17 cellular contexts compared by ENCODE assay signal in genomic region chr1:30378023-30378596, GRCh38.
DNase-seq lines count a peak whose midpoint lies in the region; ATAC-seq, FAIRE-seq and TF ChIP-seq lines count a peak whose summit lies in the region.
"Had no signal": no experiment of that assay in that cellular context is flagged by ENCODE, and none has a peak within 500 bp of the region (broad histone marks: within the 10 kb centered on the region; RNA-seq: fewer than 3 reads in every experiment).

No MANE protein-coding gene starts in this region.

- no peak overlapping the region for H3K9ac ChIP-seq in kidney (ENCODE audit: low read length in 2 of 2)
- H3K9ac ChIP-seq in smooth muscle cell (ENCODE audit: low read depth): no peak overlapping the region

- no peaks in the 10 kb centered on the region for H3K9me3 Mint-ChIP-seq in stimulated activated naive B cell treated with anti-CD40 and anti-IgM and Interleukin-4, amounts not matched to agents 10 μg/mL and 1 μg/mL and 100 μg/mL, for 72 hours
- H3K9me3 Mint-ChIP-seq: HFFc6 had no signal

- no peak overlapping the region for H3K4me3 Mint-ChIP-seq in stimulated activated naive B cell treated with anti-CD40 and anti-IgM and Interleukin-4, amounts not matched to agents 10 μg/mL and 1 μg/mL and 100 μg/mL, for 72 hours
- H3K4me3 Mint-ChIP-seq: HFFc6 had no signal

- no peaks in the 10 kb centered on the region for H3K9me3 ChIP-seq in right atrium auricular region
- no peaks in the 10 kb centered on the region for H3K9me3 ChIP-seq in kidney (ENCODE audit: control insufficient read depth in 1 of 2, low read length in 2 of 2)
- H3K9me3 ChIP-seq in smooth muscle cell (replicated peaks; ENCODE audit: low read depth): no peaks in the 10 kb centered on the region

- H3K4me1 Mint-ChIP-seq in stimulated activated naive B cell treated with anti-CD40 and anti-IgM and Interleukin-4, amounts not matched to agents 10 μg/mL and 1 μg/mL and 100 μg/mL, for 72 hours: peaks cover 5 to 11% of the 10 kb centered on the region in 2 donors

- no peak overlapping the region for H3K4me3 ChIP-seq in right atrium auricular region
- no peak overlapping the region for H3K4me3 ChIP-seq in kidney (ENCODE audit: low read length in 2 of 2)
- no peak overlapping the region for H3K4me3 ChIP-seq in smooth muscle cell

- H4K20me1 ChIP-seq in smooth muscle cell (ENCODE audit: low read depth): no peaks in the 10 kb centered on the region

- no peak for ATAC-seq in stimulated activated naive B cell treated with anti-CD40 and anti-IgM and Interleukin-4, amounts not matched to agents 10 μg/mL and 1 μg/mL and 100 μg/mL, for 72 hours (replicated peaks)
- ATAC-seq: HepG2, Panc1 had no signal

- H2AFZ ChIP-seq in smooth muscle cell (ENCODE audit: low read depth): no peak overlapping the region

- H3K4me2 ChIP-seq in smooth muscle cell: no peak overlapping the region

- H3K27me3 Mint-ChIP-seq in stimulated activated naive B cell treated with anti-CD40 and anti-IgM and Interleukin-4, amounts not matched to agents 10 μg/mL and 1 μg/mL and 100 μg/mL, for 72 hours: peaks cover 46 to 66% of the 10 kb centered on the region in 2 donors

- no peaks in the 10 kb centered on the region for H3F3A ChIP-seq in smooth muscle cell (ENCODE audit: low read depth)

- H3K36me3 ChIP-seq in right atrium auricular region (no peaks in the 10 kb centered on the region), kidney (ENCODE audit: control insufficient read depth in 1 of 2, insufficient read depth in 2 of 2, low read length in 2 of 2) (no peaks in the 10 kb centered on the region), smooth muscle cell (ENCODE audit: low read depth) (no peaks in the 10 kb centered on the region)

- H3K79me2 ChIP-seq in smooth muscle cell (ENCODE audit: low read depth): no peaks in the 10 kb centered on the region

- H3K27me3 ChIP-seq in right atrium auricular region: no peaks in the 10 kb centered on the region
- no peaks in the 10 kb centered on the region for H3K27me3 ChIP-seq in smooth muscle cell (ENCODE audit: low read depth)

- intact Hi-C loops in cardiac septum (cut with DNase I): no loop called here
- intact Hi-C loops in kidney (cut with DNase I): no loop called here
- intact Hi-C loops in posterior vena cava (cut with DNase I): loop anchor here in 1 of 2 donors (5.0 to 10.0 kb wide), 2 partner anchors 327 to 1136 kb away; no protein-coding TSS in a partner anchor

- TF ChIP-seq CTCF in right atrium auricular region (IDR thresholded peaks at IDR 0.05): no peak
- no peak for TF ChIP-seq CTCF in kidney (IDR thresholded peaks at IDR 0.05; ENCODE audit: borderline replicate concordance, extremely low read depth, insufficient read depth)
- no peak for TF ChIP-seq CTCF in smooth muscle cell (IDR thresholded peaks at IDR 0.05; ENCODE audit: borderline replicate concordance, insufficient read depth, poor library complexity, severe bottlenecking)

- 85% methylated on average over 10 of the region's 10 CpGs for WGBS in smooth muscle cell (ENCODE audit: low lambda C conversion rate)

- H3K4me1 ChIP-seq in right atrium auricular region (peaks cover 0 to 6% of the 10 kb centered on the region in 2 donors), kidney (ENCODE audit: control insufficient read depth in 1 of 2, insufficient read depth in 1 of 2, low read depth in 1 of 2, low read length in 2 of 2) (no peaks in the 10 kb centered on the region), smooth muscle cell (ENCODE audit: low read depth) (peaks cover 11% of the 10 kb centered on the region)

- peak overlapping the region; percentile 25 for H3K27ac Mint-ChIP-seq in stimulated activated naive B cell treated with anti-CD40 and anti-IgM and Interleukin-4, amounts not matched to agents 10 μg/mL and 1 μg/mL and 100 μg/mL, for 72 hours

- no peaks in the 10 kb centered on the region for H3K36me3 Mint-ChIP-seq in stimulated activated naive B cell treated with anti-CD40 and anti-IgM and Interleukin-4, amounts not matched to agents 10 μg/mL and 1 μg/mL and 100 μg/mL, for 72 hours

- DNase-seq in cardiac septum (ENCODE audit: low spot score): peak; percentile 56
- DNase-seq in right atrium auricular region (ENCODE audit: low spot score): no peak
- DNase-seq in kidney: peak; percentile 41
- DNase-seq in stimulated activated naive B cell treated with anti-CD40 and anti-IgM and Interleukin-4, amounts not matched to agents 10 μg/mL and 1 μg/mL and 100 μg/mL, for 72 hours: no peak
- DNase-seq in posterior vena cava (ENCODE audit: low spot score): no peak
- DNase-seq in globus pallidus (ENCODE audit: low spot score): no peak
- DNase-seq in smooth muscle cell (lab: John Stamatoyannopoulos, UW; ENCODE audit: unreplicated experiment): no peak
- DNase-seq: ACHN, DMS 273 treated with DMSO at 0.1 percent for 48 hours, H7, KBM-7, NCI-H1105 treated with DMSO at 0.1 percent for 48 hours, NCI-H1694, NCI-H2081 treated with DMSO at 0.1 percent for 48 hours had no signal

- FAIRE-seq in kidney (lab: Jason Lieb, UNC): no peak
- FAIRE-seq: HepG2 had no signal

- H3K27ac ChIP-seq in right atrium auricular region: no peak overlapping the region
- no peak overlapping the region for H3K27ac ChIP-seq in kidney (ENCODE audit: low read depth in 2 of 2, low read length in 2 of 2)
- no peak overlapping the region for H3K27ac ChIP-seq in smooth muscle cell (ENCODE audit: low read depth)

Comparison
In these comparisons a context has a peak if more than half of its experiments do, and no peak if none do; other contexts are left out.
1. DNase-seq: peak in cardiac septum (single experiment) and kidney (single experiment); none in right atrium auricular region (single experiment), stimulated activated naive B cell treated with anti-CD40 and anti-IgM and Interleukin-4, amounts not matched to agents 10 μg/mL and 1 μg/mL and 100 μg/mL, for 72 hours (single experiment), posterior vena cava (single experiment), globus pallidus (single experiment) and smooth muscle cell (single experiment).